1 cellular context compared by ENCODE assay signal in genomic region chr11:64297722-64298358, GRCh38.
TF ChIP-seq lines count a peak whose summit lies in the region.

No MANE protein-coding gene starts in this region.

TF ChIP-seq in WTC11, 78 proteins besides CTCF, POLR2A, EP300 and RAD21 (continued from another document):
- TF ChIP-seq, protein P1, sequence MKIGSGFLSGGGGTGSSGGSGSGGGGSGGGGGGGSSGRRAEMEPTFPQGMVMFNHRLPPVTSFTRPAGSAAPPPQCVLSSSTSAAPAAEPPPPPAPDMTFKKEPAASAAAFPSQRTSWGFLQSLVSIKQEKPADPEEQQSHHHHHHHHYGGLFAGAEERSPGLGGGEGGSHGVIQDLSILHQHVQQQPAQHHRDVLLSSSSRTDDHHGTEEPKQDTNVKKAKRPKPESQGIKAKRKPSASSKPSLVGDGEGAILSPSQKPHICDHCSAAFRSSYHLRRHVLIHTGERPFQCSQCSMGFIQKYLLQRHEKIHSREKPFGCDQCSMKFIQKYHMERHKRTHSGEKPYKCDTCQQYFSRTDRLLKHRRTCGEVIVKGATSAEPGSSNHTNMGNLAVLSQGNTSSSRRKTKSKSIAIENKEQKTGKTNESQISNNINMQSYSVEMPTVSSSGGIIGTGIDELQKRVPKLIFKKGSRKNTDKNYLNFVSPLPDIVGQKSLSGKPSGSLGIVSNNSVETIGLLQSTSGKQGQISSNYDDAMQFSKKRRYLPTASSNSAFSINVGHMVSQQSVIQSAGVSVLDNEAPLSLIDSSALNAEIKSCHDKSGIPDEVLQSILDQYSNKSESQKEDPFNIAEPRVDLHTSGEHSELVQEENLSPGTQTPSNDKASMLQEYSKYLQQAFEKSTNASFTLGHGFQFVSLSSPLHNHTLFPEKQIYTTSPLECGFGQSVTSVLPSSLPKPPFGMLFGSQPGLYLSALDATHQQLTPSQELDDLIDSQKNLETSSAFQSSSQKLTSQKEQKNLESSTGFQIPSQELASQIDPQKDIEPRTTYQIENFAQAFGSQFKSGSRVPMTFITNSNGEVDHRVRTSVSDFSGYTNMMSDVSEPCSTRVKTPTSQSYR (CRISPR knock-in tag; IDR thresholded peaks at IDR 0.05): no peak
- TF ChIP-seq MLX (CRISPR knock-in tag; IDR thresholded peaks at IDR 0.05) (no peak), NFE2L1 (CRISPR knock-in tag; IDR thresholded peaks at IDR 0.05) (no peak)
- TF ChIP-seq, protein P2, sequence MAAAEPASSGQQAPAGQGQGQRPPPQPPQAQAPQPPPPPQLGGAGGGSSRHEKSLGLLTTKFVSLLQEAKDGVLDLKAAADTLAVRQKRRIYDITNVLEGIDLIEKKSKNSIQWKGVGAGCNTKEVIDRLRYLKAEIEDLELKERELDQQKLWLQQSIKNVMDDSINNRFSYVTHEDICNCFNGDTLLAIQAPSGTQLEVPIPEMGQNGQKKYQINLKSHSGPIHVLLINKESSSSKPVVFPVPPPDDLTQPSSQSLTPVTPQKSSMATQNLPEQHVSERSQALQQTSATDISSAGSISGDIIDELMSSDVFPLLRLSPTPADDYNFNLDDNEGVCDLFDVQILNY (CRISPR knock-in tag; IDR thresholded peaks at IDR 0.05): no peak
